Comparison of ENCODE assay signal across 1 cellular context in genomic region chr15:44711356-44712107, GRCh38.
TF ChIP-seq lines count a peak whose summit lies in the region.

Gene B2M (plus strand): TSS chr15:44711517. CDS start chr15:44711547, 30 bp downstream.

TF ChIP-seq in HepG2, 621 proteins besides CTCF, POLR2A, EP300 and RAD21 (continued from another document and continues in another):
- TF ChIP-seq FOXO4 (CRISPR knock-in tag; conservative IDR thresholded peaks at IDR 0.05) (no peak), PRDM4 (CRISPR knock-in tag; IDR thresholded peaks at IDR 0.05; ENCODE audit: borderline replicate concordance) (0 out of 2 replicates have a peak, but pooled peaks have one; percentile 46), TCF7L2 (IDR thresholded peaks at IDR 0.05; ENCODE audit: low read depth, low read length) (no peak), MEIS2 (CRISPR knock-in tag; IDR thresholded peaks at IDR 0.05) (peak; percentile 65; the same call in 1 of the 2 replicates), ZFY (CRISPR knock-in tag; IDR thresholded peaks at IDR 0.05) (peak; percentile 88), NFRKB (IDR thresholded peaks at IDR 0.05) (no peak), TRAFD1 (CRISPR knock-in tag; IDR thresholded peaks at IDR 0.05; ENCODE audit: borderline replicate concordance) (no peak), NR0B2 (CRISPR knock-in tag; IDR thresholded peaks at IDR 0.05) (no peak), SNAI1 (CRISPR knock-in tag; IDR thresholded peaks at IDR 0.05; ENCODE audit: borderline replicate concordance) (0 out of 2 replicates have a peak, but pooled peaks have one; percentile 12), ZNF513 (CRISPR knock-in tag; conservative IDR thresholded peaks at IDR 0.05) (no peak), ZNF343 (CRISPR knock-in tag; IDR thresholded peaks at IDR 0.05) (0 out of 2 replicates have a peak, but pooled peaks have one; percentile 44), TFDP2 (CRISPR knock-in tag; IDR thresholded peaks at IDR 0.05) (0 out of 2 replicates have a peak, but pooled peaks have one; percentile 56), TEAD3 (CRISPR knock-in tag; optimal IDR thresholded peaks at IDR 0.05; ENCODE audit: borderline replicate concordance) (peak; percentile 78), ZNF878 (CRISPR knock-in tag; IDR thresholded peaks at IDR 0.05) (peak; percentile 66; the same call in 1 of the 2 replicates), MXI1 (IDR thresholded peaks at IDR 0.05; ENCODE audit: borderline replicate concordance, low read depth, low read length) (0 out of 3 replicates have a peak, but pooled peaks have one; percentile 65), CREB1 (IDR thresholded peaks at IDR 0.05) (peak; percentile 96), CREB1 (CRISPR knock-in tag; IDR thresholded peaks at IDR 0.05) (peak; percentile 99), GPN1 (CRISPR knock-in tag; IDR thresholded peaks at IDR 0.05; ENCODE audit: borderline replicate concordance) (no peak), ZNF577 (CRISPR knock-in tag; IDR thresholded peaks at IDR 0.05; ENCODE audit: borderline replicate concordance, low read depth) (no peak), LBX2 (CRISPR knock-in tag; IDR thresholded peaks at IDR 0.05; ENCODE audit: borderline replicate concordance) (no peak), NONO (IDR thresholded peaks at IDR 0.05) (no peak), NONO (CRISPR knock-in tag; conservative IDR thresholded peaks at IDR 0.05) (peak; percentile 51; the same call in 1 of the 2 replicates), RARG (CRISPR knock-in tag; IDR thresholded peaks at IDR 0.05; ENCODE audit: low read depth) (no peak), ZFX (CRISPR knock-in tag; IDR thresholded peaks at IDR 0.05; ENCODE audit: low read depth) (peak; percentile 89), TOPORS (CRISPR knock-in tag; IDR thresholded peaks at IDR 0.05) (peak; percentile 36; the same call in 1 of the 2 replicates), FUBP1 (CRISPR knock-in tag; IDR thresholded peaks at IDR 0.05; ENCODE audit: borderline replicate concordance) (no peak), SP140L (CRISPR knock-in tag; IDR thresholded peaks at IDR 0.05; ENCODE audit: borderline replicate concordance) (no peak), GATA4 (IDR thresholded peaks at IDR 0.05; ENCODE audit: borderline replicate concordance, low read depth) (peak; percentile 76; the same call in 1 of the 2 replicates), PRMT3 (CRISPR knock-in tag; IDR thresholded peaks at IDR 0.05; ENCODE audit: borderline replicate concordance, low read depth) (no peak; the same call in 1 of the 2 replicates), NR3C1 (CRISPR knock-in tag; IDR thresholded peaks at IDR 0.05) (no peak), ZNF512B (CRISPR knock-in tag; IDR thresholded peaks at IDR 0.05; ENCODE audit: borderline replicate concordance) (0 out of 2 replicates have a peak, but pooled peaks have one; percentile 12), DZIP1 (CRISPR knock-in tag; IDR thresholded peaks at IDR 0.05) (no peak), ZNF639 (CRISPR knock-in tag; conservative IDR thresholded peaks at IDR 0.05) (no peak), ATAD3A (CRISPR knock-in tag; IDR thresholded peaks at IDR 0.05) (no peak), ZNF550 (CRISPR knock-in tag; IDR thresholded peaks at IDR 0.05; ENCODE audit: borderline replicate concordance) (no peak), ZNF850 (CRISPR knock-in tag; conservative IDR thresholded peaks at IDR 0.05) (no peak), GATAD1 (CRISPR knock-in tag; IDR thresholded peaks at IDR 0.05) (0 out of 2 replicates have a peak, but pooled peaks have one; percentile 41), ZNF282 (IDR thresholded peaks at IDR 0.05; ENCODE audit: partially characterized antibody) (no peak)
